In the genomic region with DNA sequence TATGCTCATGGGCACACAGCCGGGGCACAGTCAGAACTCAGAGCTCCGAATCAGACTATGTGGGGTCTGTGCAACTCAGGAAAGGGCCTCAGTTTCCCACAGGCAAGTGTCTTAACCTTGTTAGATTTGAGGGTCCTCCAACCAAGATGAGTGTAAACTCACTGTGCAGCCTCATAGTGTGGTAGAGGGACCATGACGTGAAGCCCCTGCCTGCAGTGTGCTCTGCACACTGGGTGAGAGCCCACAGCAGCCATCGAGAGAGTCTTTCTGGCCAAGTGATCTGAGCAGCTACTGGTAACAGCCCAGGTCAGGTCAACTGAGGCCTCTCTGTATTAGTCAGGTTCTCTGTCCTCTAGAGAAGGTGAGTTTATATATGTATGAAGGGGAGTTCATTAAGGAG, we compare ENCODE assay signal across 20 cellular contexts. TPM values are rescaled to one million over a fixed set of nuclear protein-coding genes. Genes with fewer than 3 reads are reported as not detected.
DNase-seq lines count a peak whose midpoint lies in the region; ATAC-seq and TF ChIP-seq lines count a peak whose summit lies in the region.
"Had no signal": no experiment of that assay in that cellular context is flagged by ENCODE, and none has a peak within 500 bp of the region (broad histone marks: within the 10 kb centered on the region; RNA-seq: fewer than 3 reads in every experiment).

No MANE protein-coding gene starts in this region.

- no peak overlapping the region for H3K27ac Mint-ChIP-seq in natural killer cell treated with Interleukin-12 subunit alpha and Interleukin-12 subunit beta and Interleukin-15 and Interleukin-18, amount 100 ng/mL, for 72 hours
- no peak overlapping the region for H3K27ac Mint-ChIP-seq in natural killer cell
- no peak overlapping the region for H3K27ac Mint-ChIP-seq in activated naive CD4-positive, alpha-beta T cell treated with anti-CD3 and anti-CD28 coated beads, Interleukin-2, amount 50 U/mL, for 72 hours
- H3K27ac Mint-ChIP-seq in activated T-cell treated with anti-CD3 and anti-CD28 coated beads, Interleukin-2, amount 50 U/mL, for 24 hours: no peak overlapping the region
- H3K27ac Mint-ChIP-seq: B cell; CD4-positive, alpha-beta T cell; CD8-positive, alpha-beta T cell had no signal

- no peaks in the 10 kb centered on the region for H3K36me3 ChIP-seq in esophagus muscularis mucosa
- H3K36me3 ChIP-seq in neutrophil: peaks cover 7% of the 10 kb centered on the region
- no peaks in the 10 kb centered on the region for H3K36me3 ChIP-seq in transverse colon
- H3K36me3 ChIP-seq: BLaER1 treated with 17β-estradiol and CSF1 and Interleukin-3, amounts not matched to agents 10 nM and 100 nM had no signal

- TF ChIP-seq EP300 in esophagus muscularis mucosa (IDR thresholded peaks at IDR 0.05): no peak
- TF ChIP-seq EP300 in transverse colon (IDR thresholded peaks at IDR 0.05; ENCODE audit: low read depth): no peak

- no peak for DNase-seq in natural killer cell treated with Interleukin-12 subunit alpha and Interleukin-12 subunit beta and Interleukin-15 and Interleukin-18, amount 100 ng/mL, for 72 hours (ENCODE audit: low spot score)
- DNase-seq in natural killer cell (no peak), esophagus muscularis mucosa (ENCODE audit: extremely low spot score) (peak; percentile 91), transverse colon (no peak)
- DNase-seq in activated naive CD4-positive, alpha-beta T cell treated with anti-CD3 and anti-CD28 coated beads, Interleukin-2, amount 50 U/mL, for 72 hours (ENCODE audit: low spot score in 2 of 2): no peak
- no peak for DNase-seq in activated T-cell treated with anti-CD3 and anti-CD28 coated beads, Interleukin-2, amount 50 U/mL, for 24 hours
- DNase-seq: AML-193; Caco-2; Calu3; CD4-positive, alpha-beta T cell; CD8-positive, alpha-beta T cell; DMS79 treated with DMSO at 0.1 percent for 48 hours; GF-D8 had no signal

- intact Hi-C loops in natural killer cell (cut with micrococcal nuclease) (no loop called here), esophagus muscularis mucosa (cut with DNase I) (no loop called here), transverse colon (cut with DNase I; ENCODE audit: low total_unique reads) (no loop called here)

- no peaks in the 10 kb centered on the region for H3K4me1 ChIP-seq in esophagus muscularis mucosa
- H3K4me1 ChIP-seq in neutrophil (ENCODE audit: control insufficient read depth in 1 of 2, insufficient read depth in 1 of 2, low read depth in 1 of 2, low read length in 1 of 2): peaks cover 56 to 64% of the 10 kb centered on the region in 2 experiments
- peaks cover 3 to 24% (median 13%) of the 10 kb centered on the region in 4 donors for H3K4me1 ChIP-seq in transverse colon
- H3K4me1 ChIP-seq: A549 had no signal

- H3K9me3 ChIP-seq in esophagus muscularis mucosa (peaks cover 0 to under 1% (median 0%) of the 10 kb centered on the region in 4 donors), neutrophil (no peaks in the 10 kb centered on the region), transverse colon (no peaks in the 10 kb centered on the region)

- 75% methylated on average over 4 of the region's 4 CpGs for WGBS in esophagus muscularis mucosa
- WGBS in transverse colon (ENCODE audit: low coverage in 1 of 2), 2 donors: 93% methylated on average over 4 of the region's 4 CpGs; no CpG with 5 or more reads in 1 of the 2 donors

- H3K27ac ChIP-seq in esophagus muscularis mucosa (replicated peaks in 1 of 4) (no peak overlapping the region), neutrophil (peak overlapping the region; percentile 58), transverse colon (peak overlapping the region; percentile 54 to 68 (median 64))
- H3K27ac ChIP-seq: 22Rv1; A549; BLaER1 treated with 17β-estradiol and CSF1 and Interleukin-3, amounts not matched to agents 10 nM and 100 nM; C4-2B had no signal

- H3K27me3 Mint-ChIP-seq in natural killer cell treated with Interleukin-12 subunit alpha and Interleukin-12 subunit beta and Interleukin-15 and Interleukin-18, amount 100 ng/mL, for 72 hours: peaks cover 0 to 3% of the 10 kb centered on the region in 2 donors
- H3K27me3 Mint-ChIP-seq in natural killer cell (ENCODE audit: low read depth in 2 of 2): peaks cover 0 to 3% of the 10 kb centered on the region in 2 donors
- peaks cover 12% of the 10 kb centered on the region for H3K27me3 Mint-ChIP-seq in activated T-cell treated with anti-CD3 and anti-CD28 coated beads, Interleukin-2, amount 50 U/mL, for 24 hours
- H3K27me3 Mint-ChIP-seq: B cell had no signal

- H3K4me3 ChIP-seq in esophagus muscularis mucosa (no peak overlapping the region), neutrophil (ENCODE audit: low read depth in 1 of 2, low read length in 1 of 2) (no peak overlapping the region), transverse colon (no peak overlapping the region)
- H3K4me3 ChIP-seq: A549; BLaER1 treated with 17β-estradiol and CSF1 and Interleukin-3, amounts not matched to agents 10 nM and 100 nM had no signal

- H3K36me3 Mint-ChIP-seq in natural killer cell treated with Interleukin-12 subunit alpha and Interleukin-12 subunit beta and Interleukin-15 and Interleukin-18, amount 100 ng/mL, for 72 hours: no peaks in the 10 kb centered on the region
- H3K36me3 Mint-ChIP-seq in natural killer cell: no peaks in the 10 kb centered on the region
- peaks cover 2 to 7% of the 10 kb centered on the region in 2 donors for H3K36me3 Mint-ChIP-seq in activated naive CD4-positive, alpha-beta T cell treated with anti-CD3 and anti-CD28 coated beads, Interleukin-2, amount 50 U/mL, for 72 hours
- H3K36me3 Mint-ChIP-seq in activated T-cell treated with anti-CD3 and anti-CD28 coated beads, Interleukin-2, amount 50 U/mL, for 24 hours (ENCODE audit: low read depth): no peaks in the 10 kb centered on the region
- H3K36me3 Mint-ChIP-seq: CD8-positive, alpha-beta T cell had no signal

- H3K27me3 ChIP-seq in esophagus muscularis mucosa (no peaks in the 10 kb centered on the region), neutrophil (no peaks in the 10 kb centered on the region), transverse colon (no peaks in the 10 kb centered on the region)
- H3K27me3 ChIP-seq: BLaER1 treated with 17β-estradiol and CSF1 and Interleukin-3, amounts not matched to agents 10 nM and 100 nM had no signal

- TF ChIP-seq POLR2A in esophagus muscularis mucosa (IDR thresholded peaks at IDR 0.05; ENCODE audit: low read depth): no peak
- TF ChIP-seq POLR2A in transverse colon (IDR thresholded peaks at IDR 0.05): no peak

- H3K9me3 Mint-ChIP-seq in natural killer cell treated with Interleukin-12 subunit alpha and Interleukin-12 subunit beta and Interleukin-15 and Interleukin-18, amount 100 ng/mL, for 72 hours: peaks cover 3% of the 10 kb centered on the region
- no peaks in the 10 kb centered on the region for H3K9me3 Mint-ChIP-seq in natural killer cell
- no peaks in the 10 kb centered on the region for H3K9me3 Mint-ChIP-seq in activated naive CD4-positive, alpha-beta T cell treated with anti-CD3 and anti-CD28 coated beads, Interleukin-2, amount 50 U/mL, for 72 hours
- H3K9me3 Mint-ChIP-seq in activated T-cell treated with anti-CD3 and anti-CD28 coated beads, Interleukin-2, amount 50 U/mL, for 24 hours: no peaks in the 10 kb centered on the region

- peaks cover 0 to 3% of the 10 kb centered on the region in 2 donors for H3K4me1 Mint-ChIP-seq in natural killer cell treated with Interleukin-12 subunit alpha and Interleukin-12 subunit beta and Interleukin-15 and Interleukin-18, amount 100 ng/mL, for 72 hours (ENCODE audit: low read depth in 2 of 2)
- H3K4me1 Mint-ChIP-seq in natural killer cell: peaks cover 0 to 5% of the 10 kb centered on the region in 2 donors
- H3K4me1 Mint-ChIP-seq in activated T-cell treated with anti-CD3 and anti-CD28 coated beads, Interleukin-2, amount 50 U/mL, for 24 hours (ENCODE audit: low read depth): peaks cover 9% of the 10 kb centered on the region

- ATAC-seq in natural killer cell treated with Interleukin-12 subunit alpha and Interleukin-12 subunit beta and Interleukin-15 and Interleukin-18, amount 100 ng/mL, for 72 hours: peak; percentile 12 to 46
- ATAC-seq in natural killer cell: no peak
- no peak for ATAC-seq in activated naive CD4-positive, alpha-beta T cell treated with anti-CD3 and anti-CD28 coated beads, Interleukin-2, amount 50 U/mL, for 72 hours
- ATAC-seq: A549; CD8-positive, alpha-beta T cell had no signal

- in situ Hi-C loops in transverse colon (cut with MboI; ENCODE audit: low pct_ligation_motif_present in 1 of 4, low pct_unique_long_range_greater_than_20kb in 1 of 4, low sequenced_read_pairs in 3 of 4): no loop called here

- no peak overlapping the region for H3K4me3 Mint-ChIP-seq in natural killer cell treated with Interleukin-12 subunit alpha and Interleukin-12 subunit beta and Interleukin-15 and Interleukin-18, amount 100 ng/mL, for 72 hours
- no peak overlapping the region for H3K4me3 Mint-ChIP-seq in natural killer cell
- H3K4me3 Mint-ChIP-seq in activated T-cell treated with anti-CD3 and anti-CD28 coated beads, Interleukin-2, amount 50 U/mL, for 24 hours: no peak overlapping the region
- H3K4me3 Mint-ChIP-seq: B cell; CD4-positive, alpha-beta T cell; CD8-positive, alpha-beta T cell had no signal

- no peak for TF ChIP-seq CTCF in natural killer cell (IDR thresholded peaks at IDR 0.05)
- TF ChIP-seq CTCF in esophagus muscularis mucosa (IDR thresholded peaks at IDR 0.05): no peak
- TF ChIP-seq CTCF in neutrophil (IDR thresholded peaks at IDR 0.05): no peak
- no peak for TF ChIP-seq CTCF in transverse colon (IDR thresholded peaks at IDR 0.05)

RNA-seq across cellular contexts. Expression of a gene that starts 0.6 kb away (rescaled TPM):
- not detected for total RNA-seq in natural killer cell treated with Interleukin-12 subunit alpha and Interleukin-12 subunit beta and Interleukin-15 and Interleukin-18, amount 100 ng/mL, for 72 hours
- total RNA-seq in natural killer cell (not detected), esophagus muscularis mucosa (under 1 TPM in 1 of 4 donors, not detected in 3; 0.57 TPM), transverse colon (100 to 1,000 TPM in 3 of 4 donors, 10 to 100 TPM in 1; 21.9 to 719 (median 565) TPM)
- not detected for total RNA-seq in activated naive CD4-positive, alpha-beta T cell treated with anti-CD3 and anti-CD28 coated beads, Interleukin-2, amount 50 U/mL, for 72 hours
- total RNA-seq: B cell; Caco-2; Calu3; CD4-positive, alpha-beta T cell; CD8-positive, alpha-beta T cell had no signal

RNA-seq across cellular contexts. Expression of a gene that starts 53.6 kb away (rescaled TPM):
- not detected for total RNA-seq in natural killer cell treated with Interleukin-12 subunit alpha and Interleukin-12 subunit beta and Interleukin-15 and Interleukin-18, amount 100 ng/mL, for 72 hours
- not detected for total RNA-seq in natural killer cell
- not detected for total RNA-seq in esophagus muscularis mucosa
- total RNA-seq in transverse colon: not detected
- total RNA-seq in activated naive CD4-positive, alpha-beta T cell treated with anti-CD3 and anti-CD28 coated beads, Interleukin-2, amount 50 U/mL, for 72 hours: not detected
- total RNA-seq: A172; B cell; Caco-2; Calu3; CD4-positive, alpha-beta T cell; CD8-positive, alpha-beta T cell had no signal

Comparison
In these comparisons a context has a peak if more than half of its experiments do, and no peak if none do; other contexts are left out.
1. ATAC-seq: peak in natural killer cell treated with Interleukin-12 subunit alpha and Interleukin-12 subunit beta and Interleukin-15 and Interleukin-18, amount 100 ng/mL, for 72 hours (2 of 2); none in natural killer cell (0 of 3) and activated naive CD4-positive, alpha-beta T cell treated with anti-CD3 and anti-CD28 coated beads, Interleukin-2, amount 50 U/mL, for 72 hours (0 of 2).
2. H3K27ac ChIP-seq: peak in neutrophil (single experiment) and transverse colon (4 of 4); none in esophagus muscularis mucosa (0 of 4).
3. RNA of a gene that starts 0.6 kb away (total RNA-seq): 21.9 to 719 TPM in transverse colon; not detected in activated naive CD4-positive, alpha-beta T cell treated with anti-CD3 and anti-CD28 coated beads, Interleukin-2, amount 50 U/mL, for 72 hours, not detected in natural killer cell treated with Interleukin-12 subunit alpha and Interleukin-12 subunit beta and Interleukin-15 and Interleukin-18, amount 100 ng/mL, for 72 hours, not detected in natural killer cell and 0.57 TPM in esophagus muscularis mucosa; every median in the first group is over 10 times any median in the second.